Comparison of ENCODE assay signal across 1 cellular context in the genomic region with DNA sequence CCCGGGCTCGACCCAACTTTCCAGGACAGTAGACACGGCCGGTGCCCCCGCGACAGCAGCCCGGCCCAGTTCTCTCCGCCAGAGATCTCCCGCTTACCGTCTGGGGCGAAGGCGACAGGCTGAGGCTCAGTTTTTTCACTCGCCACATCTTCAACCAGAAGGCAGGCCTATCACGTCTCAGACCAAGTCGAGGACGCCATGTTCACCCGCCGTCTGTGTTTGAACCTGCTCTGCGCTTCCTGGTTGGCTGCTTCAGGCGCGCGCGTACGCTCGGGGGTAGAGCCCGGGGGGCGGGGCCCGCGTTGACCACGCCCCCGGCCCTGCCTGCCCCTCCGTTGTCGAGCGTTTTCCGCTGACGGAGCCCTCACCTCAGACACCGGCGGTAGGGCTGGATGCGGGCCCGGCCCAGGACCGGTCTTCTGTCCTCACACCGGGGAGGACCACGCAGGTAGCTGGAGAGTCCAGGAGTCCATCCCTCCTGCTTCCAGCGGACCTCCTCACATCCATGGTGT.
A peak's percentile ranks its signal among the peaks of the same experiment; 100 is the strongest.
TF ChIP-seq lines count a peak whose summit lies in the region.

A gene with protein sequence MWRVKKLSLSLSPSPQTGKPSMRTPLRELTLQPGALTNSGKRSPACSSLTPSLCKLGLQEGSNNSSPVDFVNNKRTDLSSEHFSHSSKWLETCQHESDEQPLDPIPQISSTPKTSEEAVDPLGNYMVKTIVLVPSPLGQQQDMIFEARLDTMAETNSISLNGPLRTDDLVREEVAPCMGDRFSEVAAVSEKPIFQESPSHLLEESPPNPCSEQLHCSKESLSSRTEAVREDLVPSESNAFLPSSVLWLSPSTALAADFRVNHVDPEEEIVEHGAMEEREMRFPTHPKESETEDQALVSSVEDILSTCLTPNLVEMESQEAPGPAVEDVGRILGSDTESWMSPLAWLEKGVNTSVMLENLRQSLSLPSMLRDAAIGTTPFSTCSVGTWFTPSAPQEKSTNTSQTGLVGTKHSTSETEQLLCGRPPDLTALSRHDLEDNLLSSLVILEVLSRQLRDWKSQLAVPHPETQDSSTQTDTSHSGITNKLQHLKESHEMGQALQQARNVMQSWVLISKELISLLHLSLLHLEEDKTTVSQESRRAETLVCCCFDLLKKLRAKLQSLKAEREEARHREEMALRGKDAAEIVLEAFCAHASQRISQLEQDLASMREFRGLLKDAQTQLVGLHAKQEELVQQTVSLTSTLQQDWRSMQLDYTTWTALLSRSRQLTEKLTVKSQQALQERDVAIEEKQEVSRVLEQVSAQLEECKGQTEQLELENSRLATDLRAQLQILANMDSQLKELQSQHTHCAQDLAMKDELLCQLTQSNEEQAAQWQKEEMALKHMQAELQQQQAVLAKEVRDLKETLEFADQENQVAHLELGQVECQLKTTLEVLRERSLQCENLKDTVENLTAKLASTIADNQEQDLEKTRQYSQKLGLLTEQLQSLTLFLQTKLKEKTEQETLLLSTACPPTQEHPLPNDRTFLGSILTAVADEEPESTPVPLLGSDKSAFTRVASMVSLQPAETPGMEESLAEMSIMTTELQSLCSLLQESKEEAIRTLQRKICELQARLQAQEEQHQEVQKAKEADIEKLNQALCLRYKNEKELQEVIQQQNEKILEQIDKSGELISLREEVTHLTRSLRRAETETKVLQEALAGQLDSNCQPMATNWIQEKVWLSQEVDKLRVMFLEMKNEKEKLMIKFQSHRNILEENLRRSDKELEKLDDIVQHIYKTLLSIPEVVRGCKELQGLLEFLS (minus strand): TSS at position 227 of the 512 bp plus-strand sequence. CDS start 79 bp downstream, at position 148.

TF ChIP-seq in HepG2, 621 proteins besides CTCF, POLR2A, EP300 and RAD21 (continued from another document and continues in another):
- TF ChIP-seq, protein P1, sequence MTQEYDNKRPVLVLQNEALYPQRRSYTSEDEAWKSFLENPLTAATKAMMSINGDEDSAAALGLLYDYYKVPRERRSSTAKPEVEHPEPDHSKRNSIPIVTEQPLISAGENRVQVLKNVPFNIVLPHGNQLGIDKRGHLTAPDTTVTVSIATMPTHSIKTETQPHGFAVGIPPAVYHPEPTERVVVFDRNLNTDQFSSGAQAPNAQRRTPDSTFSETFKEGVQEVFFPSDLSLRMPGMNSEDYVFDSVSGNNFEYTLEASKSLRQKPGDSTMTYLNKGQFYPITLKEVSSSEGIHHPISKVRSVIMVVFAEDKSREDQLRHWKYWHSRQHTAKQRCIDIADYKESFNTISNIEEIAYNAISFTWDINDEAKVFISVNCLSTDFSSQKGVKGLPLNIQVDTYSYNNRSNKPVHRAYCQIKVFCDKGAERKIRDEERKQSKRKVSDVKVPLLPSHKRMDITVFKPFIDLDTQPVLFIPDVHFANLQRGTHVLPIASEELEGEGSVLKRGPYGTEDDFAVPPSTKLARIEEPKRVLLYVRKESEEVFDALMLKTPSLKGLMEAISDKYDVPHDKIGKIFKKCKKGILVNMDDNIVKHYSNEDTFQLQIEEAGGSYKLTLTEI (CRISPR knock-in tag; conservative IDR thresholded peaks at IDR 0.05), result no peak
- TF ChIP-seq HNRNPUL1 (IDR thresholded peaks at IDR 0.05; ENCODE audit: low read depth, low read length) (no peak), POGZ (CRISPR knock-in tag; IDR thresholded peaks at IDR 0.05) (peak; percentile 67), ZNF260 (CRISPR knock-in tag; IDR thresholded peaks at IDR 0.05; ENCODE audit: borderline replicate concordance, low read depth) (no peak), ZNF124 (CRISPR knock-in tag; IDR thresholded peaks at IDR 0.05) (no peak), ZNF569 (CRISPR knock-in tag; IDR thresholded peaks at IDR 0.05; ENCODE audit: borderline replicate concordance) (no peak), BCL6 (CRISPR knock-in tag; IDR thresholded peaks at IDR 0.05) (peak; percentile 29; the same call in 1 of the 2 replicates), CCDC6 (CRISPR knock-in tag; IDR thresholded peaks at IDR 0.05) (peak; percentile 60; the same call in 1 of the 2 replicates), ZFP62 (CRISPR knock-in tag; IDR thresholded peaks at IDR 0.05) (no peak), FOXP1 (IDR thresholded peaks at IDR 0.05) (no peak), FOXP1 (CRISPR knock-in tag; IDR thresholded peaks at IDR 0.05) (no peak), ZNF543 (CRISPR knock-in tag; IDR thresholded peaks at IDR 0.05) (peak; percentile 31; the same call in 1 of the 2 replicates), KLF6 (CRISPR knock-in tag; IDR thresholded peaks at IDR 0.05) (no peak), GABPB1 (CRISPR knock-in tag; IDR thresholded peaks at IDR 0.05) (peak; percentile 74; the same call in 1 of the 2 replicates), ZNF589 (CRISPR knock-in tag; conservative IDR thresholded peaks at IDR 0.05) (no peak), HNF4A (CRISPR knock-in tag; IDR thresholded peaks at IDR 0.05) (peak; percentile 47), KDM5B (CRISPR knock-in tag; IDR thresholded peaks at IDR 0.05; ENCODE audit: borderline replicate concordance) (peak; percentile 59; the same call in 1 of the 2 replicates), PCBP1 (IDR thresholded peaks at IDR 0.05; ENCODE audit: borderline replicate concordance, low read depth, low read length) (no peak), NFKB2 (CRISPR knock-in tag; IDR thresholded peaks at IDR 0.05; ENCODE audit: borderline replicate concordance) (no peak; the same call in 1 of the 2 replicates)
- TF ChIP-seq, protein P2, sequence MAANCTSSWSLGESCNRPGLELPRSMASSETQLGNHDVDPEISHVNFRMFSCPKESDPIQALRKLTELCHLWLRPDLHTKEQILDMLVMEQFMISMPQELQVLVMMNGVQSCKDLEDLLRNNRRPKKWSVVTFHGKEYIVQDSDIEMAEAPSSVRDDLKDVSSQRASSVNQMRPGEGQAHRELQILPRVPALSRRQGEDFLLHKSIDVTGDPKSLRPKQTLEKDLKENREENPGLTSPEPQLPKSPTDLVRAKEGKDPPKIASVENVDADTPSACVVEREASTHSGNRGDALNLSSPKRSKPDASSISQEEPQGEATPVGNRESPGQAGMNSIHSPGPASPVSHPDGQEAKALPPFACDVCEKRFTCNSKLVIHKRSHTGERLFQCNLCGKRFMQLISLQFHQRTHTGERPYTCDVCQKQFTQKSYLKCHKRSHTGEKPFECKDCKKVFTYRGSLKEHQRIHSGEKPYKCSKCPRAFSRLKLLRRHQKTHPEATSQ (CRISPR knock-in tag; IDR thresholded peaks at IDR 0.05; ENCODE audit: borderline replicate concordance), result no peak; the same call in 1 of the 2 replicates
- TF ChIP-seq, protein P3, sequence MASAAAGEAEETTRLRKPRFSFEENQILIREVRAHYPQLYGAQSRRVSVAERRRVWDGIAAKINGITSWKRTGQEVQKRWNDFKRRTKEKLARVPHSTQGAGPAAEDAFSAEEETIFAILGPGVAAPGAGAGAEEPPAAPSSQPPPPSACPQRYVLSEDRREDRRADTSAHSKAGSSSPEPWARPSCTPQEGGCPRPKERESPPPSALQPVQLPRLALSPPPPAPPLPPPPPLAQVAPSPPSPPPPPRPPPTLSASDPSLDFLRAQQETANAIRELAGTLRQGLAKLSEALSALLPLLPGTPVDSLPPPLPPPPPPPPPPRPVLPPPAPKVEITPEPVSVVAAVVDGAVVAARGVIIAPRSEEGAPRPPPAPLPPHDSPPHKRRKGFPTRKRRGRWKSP (CRISPR knock-in tag; IDR thresholded peaks at IDR 0.05), result 0 out of 2 replicates have a peak, but pooled peaks have one; percentile 15
- TF ChIP-seq, protein P4, sequence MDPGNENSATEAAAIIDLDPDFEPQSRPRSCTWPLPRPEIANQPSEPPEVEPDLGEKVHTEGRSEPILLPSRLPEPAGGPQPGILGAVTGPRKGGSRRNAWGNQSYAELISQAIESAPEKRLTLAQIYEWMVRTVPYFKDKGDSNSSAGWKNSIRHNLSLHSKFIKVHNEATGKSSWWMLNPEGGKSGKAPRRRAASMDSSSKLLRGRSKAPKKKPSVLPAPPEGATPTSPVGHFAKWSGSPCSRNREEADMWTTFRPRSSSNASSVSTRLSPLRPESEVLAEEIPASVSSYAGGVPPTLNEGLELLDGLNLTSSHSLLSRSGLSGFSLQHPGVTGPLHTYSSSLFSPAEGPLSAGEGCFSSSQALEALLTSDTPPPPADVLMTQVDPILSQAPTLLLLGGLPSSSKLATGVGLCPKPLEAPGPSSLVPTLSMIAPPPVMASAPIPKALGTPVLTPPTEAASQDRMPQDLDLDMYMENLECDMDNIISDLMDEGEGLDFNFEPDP (CRISPR knock-in tag; conservative IDR thresholded peaks at IDR 0.05), result no peak
- TF ChIP-seq, protein P5, sequence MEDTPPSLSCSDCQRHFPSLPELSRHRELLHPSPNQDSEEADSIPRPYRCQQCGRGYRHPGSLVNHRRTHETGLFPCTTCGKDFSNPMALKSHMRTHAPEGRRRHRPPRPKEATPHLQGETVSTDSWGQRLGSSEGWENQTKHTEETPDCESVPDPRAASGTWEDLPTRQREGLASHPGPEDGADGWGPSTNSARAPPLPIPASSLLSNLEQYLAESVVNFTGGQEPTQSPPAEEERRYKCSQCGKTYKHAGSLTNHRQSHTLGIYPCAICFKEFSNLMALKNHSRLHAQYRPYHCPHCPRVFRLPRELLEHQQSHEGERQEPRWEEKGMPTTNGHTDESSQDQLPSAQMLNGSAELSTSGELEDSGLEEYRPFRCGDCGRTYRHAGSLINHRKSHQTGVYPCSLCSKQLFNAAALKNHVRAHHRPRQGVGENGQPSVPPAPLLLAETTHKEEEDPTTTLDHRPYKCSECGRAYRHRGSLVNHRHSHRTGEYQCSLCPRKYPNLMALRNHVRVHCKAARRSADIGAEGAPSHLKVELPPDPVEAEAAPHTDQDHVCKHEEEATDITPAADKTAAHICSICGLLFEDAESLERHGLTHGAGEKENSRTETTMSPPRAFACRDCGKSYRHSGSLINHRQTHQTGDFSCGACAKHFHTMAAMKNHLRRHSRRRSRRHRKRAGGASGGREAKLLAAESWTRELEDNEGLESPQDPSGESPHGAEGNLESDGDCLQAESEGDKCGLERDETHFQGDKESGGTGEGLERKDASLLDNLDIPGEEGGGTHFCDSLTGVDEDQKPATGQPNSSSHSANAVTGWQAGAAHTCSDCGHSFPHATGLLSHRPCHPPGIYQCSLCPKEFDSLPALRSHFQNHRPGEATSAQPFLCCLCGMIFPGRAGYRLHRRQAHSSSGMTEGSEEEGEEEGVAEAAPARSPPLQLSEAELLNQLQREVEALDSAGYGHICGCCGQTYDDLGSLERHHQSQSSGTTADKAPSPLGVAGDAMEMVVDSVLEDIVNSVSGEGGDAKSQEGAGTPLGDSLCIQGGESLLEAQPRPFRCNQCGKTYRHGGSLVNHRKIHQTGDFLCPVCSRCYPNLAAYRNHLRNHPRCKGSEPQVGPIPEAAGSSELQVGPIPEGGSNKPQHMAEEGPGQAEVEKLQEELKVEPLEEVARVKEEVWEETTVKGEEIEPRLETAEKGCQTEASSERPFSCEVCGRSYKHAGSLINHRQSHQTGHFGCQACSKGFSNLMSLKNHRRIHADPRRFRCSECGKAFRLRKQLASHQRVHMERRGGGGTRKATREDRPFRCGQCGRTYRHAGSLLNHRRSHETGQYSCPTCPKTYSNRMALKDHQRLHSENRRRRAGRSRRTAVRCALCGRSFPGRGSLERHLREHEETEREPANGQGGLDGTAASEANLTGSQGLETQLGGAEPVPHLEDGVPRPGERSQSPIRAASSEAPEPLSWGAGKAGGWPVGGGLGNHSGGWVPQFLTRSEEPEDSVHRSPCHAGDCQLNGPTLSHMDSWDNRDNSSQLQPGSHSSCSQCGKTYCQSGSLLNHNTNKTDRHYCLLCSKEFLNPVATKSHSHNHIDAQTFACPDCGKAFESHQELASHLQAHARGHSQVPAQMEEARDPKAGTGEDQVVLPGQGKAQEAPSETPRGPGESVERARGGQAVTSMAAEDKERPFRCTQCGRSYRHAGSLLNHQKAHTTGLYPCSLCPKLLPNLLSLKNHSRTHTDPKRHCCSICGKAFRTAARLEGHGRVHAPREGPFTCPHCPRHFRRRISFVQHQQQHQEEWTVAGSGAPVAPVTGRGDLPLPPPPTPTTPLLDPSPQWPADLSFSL (CRISPR knock-in tag; IDR thresholded peaks at IDR 0.05), result no peak; the same call in 1 of the 2 replicates
- TF ChIP-seq, protein P6, sequence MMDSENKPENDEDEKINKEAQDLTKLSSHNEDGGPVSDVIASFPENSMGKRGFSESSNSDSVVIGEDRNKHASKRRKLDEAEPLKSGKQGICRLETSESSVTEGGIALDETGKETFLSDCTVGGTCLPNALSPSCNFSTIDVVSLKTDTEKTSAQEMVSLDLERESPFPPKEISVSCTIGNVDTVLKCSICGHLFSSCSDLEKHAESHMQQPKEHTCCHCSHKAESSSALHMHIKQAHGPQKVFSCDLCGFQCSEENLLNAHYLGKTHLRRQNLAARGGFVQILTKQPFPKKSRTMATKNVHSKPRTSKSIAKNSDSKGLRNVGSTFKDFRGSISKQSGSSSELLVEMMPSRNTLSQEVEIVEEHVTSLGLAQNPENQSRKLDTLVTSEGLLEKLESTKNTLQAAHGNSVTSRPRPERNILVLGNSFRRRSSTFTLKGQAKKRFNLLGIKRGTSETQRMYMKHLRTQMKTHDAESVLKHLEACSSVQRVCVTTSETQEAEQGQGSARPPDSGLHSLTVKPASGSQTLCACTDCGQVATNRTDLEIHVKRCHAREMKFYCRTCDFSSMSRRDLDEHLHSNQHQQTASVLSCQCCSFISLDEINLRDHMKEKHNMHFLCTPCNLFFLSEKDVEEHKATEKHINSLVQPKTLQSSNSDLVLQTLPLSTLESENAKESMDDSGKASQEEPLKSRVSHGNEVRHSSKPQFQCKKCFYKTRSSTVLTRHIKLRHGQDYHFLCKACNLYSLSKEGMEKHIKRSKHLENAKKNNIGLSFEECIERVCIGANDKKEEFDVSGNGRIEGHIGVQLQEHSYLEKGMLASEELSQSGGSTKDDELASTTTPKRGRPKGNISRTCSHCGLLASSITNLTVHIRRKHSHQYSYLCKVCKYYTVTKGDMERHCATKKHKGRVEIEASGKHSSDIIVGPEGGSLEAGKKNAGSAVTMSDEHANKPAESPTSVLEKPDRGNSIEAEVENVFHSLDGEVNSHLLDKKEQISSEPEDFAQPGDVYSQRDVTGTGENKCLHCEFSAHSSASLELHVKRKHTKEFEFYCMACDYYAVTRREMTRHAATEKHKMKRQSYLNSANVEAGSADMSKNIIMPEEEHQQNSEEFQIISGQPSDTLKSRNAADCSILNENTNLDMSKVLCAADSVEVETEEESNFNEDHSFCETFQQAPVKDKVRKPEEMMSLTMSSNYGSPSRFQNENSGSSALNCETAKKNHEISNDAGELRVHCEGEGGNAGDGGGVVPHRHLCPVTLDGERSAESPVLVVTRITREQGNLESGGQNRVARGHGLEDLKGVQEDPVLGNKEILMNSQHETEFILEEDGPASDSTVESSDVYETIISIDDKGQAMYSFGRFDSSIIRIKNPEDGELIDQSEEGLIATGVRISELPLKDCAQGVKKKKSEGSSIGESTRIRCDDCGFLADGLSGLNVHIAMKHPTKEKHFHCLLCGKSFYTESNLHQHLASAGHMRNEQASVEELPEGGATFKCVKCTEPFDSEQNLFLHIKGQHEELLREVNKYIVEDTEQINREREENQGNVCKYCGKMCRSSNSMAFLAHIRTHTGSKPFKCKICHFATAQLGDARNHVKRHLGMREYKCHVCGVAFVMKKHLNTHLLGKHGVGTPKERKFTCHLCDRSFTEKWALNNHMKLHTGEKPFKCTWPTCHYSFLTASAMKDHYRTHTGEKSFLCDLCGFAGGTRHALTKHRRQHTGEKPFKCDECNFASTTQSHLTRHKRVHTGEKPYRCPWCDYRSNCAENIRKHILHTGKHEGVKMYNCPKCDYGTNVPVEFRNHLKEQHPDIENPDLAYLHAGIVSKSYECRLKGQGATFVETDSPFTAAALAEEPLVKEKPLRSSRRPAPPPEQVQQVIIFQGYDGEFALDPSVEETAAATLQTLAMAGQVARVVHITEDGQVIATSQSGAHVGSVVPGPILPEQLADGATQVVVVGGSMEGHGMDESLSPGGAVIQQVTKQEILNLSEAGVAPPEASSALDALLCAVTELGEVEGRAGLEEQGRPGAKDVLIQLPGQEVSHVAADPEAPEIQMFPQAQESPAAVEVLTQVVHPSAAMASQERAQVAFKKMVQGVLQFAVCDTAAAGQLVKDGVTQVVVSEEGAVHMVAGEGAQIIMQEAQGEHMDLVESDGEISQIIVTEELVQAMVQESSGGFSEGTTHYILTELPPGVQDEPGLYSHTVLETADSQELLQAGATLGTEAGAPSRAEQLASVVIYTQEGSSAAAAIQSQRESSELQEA (CRISPR knock-in tag; IDR thresholded peaks at IDR 0.05; ENCODE audit: not compliant biosample characterization), result no peak
